ENCODE assay signal across 8 cellular contexts in the genomic region with DNA sequence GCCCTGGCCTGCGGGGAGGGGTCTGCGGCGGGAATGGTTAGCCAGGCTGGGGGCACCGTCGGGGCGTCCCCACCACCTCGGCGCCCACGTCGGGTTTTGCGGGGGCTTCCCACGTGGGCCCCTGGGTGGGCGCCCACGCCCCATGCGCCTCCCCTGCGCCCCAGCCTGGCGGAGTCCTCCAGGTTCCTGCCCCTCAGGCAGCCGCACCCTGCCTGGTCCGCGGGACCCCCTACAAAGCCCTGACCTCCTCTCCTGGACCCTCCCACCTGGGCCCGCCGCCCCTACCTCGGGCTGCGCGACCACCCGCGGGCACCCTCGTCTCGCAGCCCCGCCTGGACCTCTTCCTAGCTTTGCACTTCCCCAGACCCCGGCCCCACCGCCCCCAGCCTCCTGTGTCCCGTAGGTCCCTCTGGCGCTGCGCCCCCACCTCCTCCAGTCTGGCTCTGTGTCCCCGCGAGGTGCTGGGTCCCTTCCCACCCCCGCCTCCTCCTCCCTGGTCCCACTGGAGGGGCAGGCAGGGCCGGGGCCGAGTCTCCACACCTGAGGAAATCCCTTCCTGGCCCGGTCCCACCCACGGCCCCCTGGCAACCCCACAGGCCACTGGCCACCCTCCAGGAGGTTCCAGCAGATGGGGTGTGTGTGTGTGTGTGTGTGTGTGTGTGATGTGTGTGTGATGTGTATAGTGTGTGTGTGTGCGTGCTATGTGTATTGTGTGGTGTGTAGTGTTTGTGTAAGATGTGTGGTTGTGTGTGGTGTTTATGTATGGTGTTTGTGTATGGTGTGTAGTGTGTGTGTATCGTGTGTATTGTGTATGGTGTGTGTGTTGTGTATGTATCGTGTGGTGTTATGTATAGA. TPM values are rescaled to one million over a fixed set of nuclear protein-coding genes. Genes with fewer than 3 reads are reported as not detected.
DNase-seq lines count a peak whose midpoint lies in the region; ATAC-seq, FAIRE-seq and TF ChIP-seq lines count a peak whose summit lies in the region.

No MANE protein-coding gene starts in this region.

- ATAC-seq in HG03354 (IDR thresholded peaks at IDR 0.05; ENCODE audit: poor library complexity, severe bottlenecking, unreplicated experiment) (no peak), HG03139 (IDR thresholded peaks at IDR 0.05; ENCODE audit: unreplicated experiment) (no peak)

- TF ChIP-seq CTCF in right atrium auricular region (IDR thresholded peaks at IDR 0.05): no peak

- H3K27ac ChIP-seq in right atrium auricular region: peak overlapping the region; percentile 96 to 98

- peak overlapping the region; percentile 46 to 58 for H3K4me3 ChIP-seq in right atrium auricular region

- H3K9me3 ChIP-seq in right atrium auricular region: no peaks in the 10 kb centered on the region

- H3K4me1 ChIP-seq in right atrium auricular region: peaks cover 0 to 52% of the 10 kb centered on the region in 2 donors

- no peak for FAIRE-seq in GM12892 (lab: Jason Lieb, UNC)

- no peaks in the 10 kb centered on the region for H3K27me3 ChIP-seq in right atrium auricular region

- no peak; the same call in 1 of the 2 replicates for TF ChIP-seq POLR2A in GM12892 (IDR thresholded peaks at IDR 0.05; ENCODE audit: low read depth, low read length)

- H3K36me3 ChIP-seq in right atrium auricular region: no peaks in the 10 kb centered on the region

- DNase-seq in GM12892 (ENCODE audit: insufficient read length) (peak; percentile 28), right atrium auricular region (ENCODE audit: low spot score) (no peak), NCI-H1436 (lab: John Stamatoyannopoulos, UW) (no peak), A172 (ENCODE audit: low spot score) (no peak)
- DNase-seq in activated CD8-positive, alpha-beta memory T cell treated with anti-CD3 and anti-CD28 coated beads for 24 hours: peak; percentile 69
- peak; percentile 29 for DNase-seq in stimulated activated CD8-positive, alpha-beta memory T cell treated with anti-CD3 and anti-CD28 coated beads, Interleukin-12 subunit alpha, Interleukin-12 subunit beta, amount 100 ng/mL, for 4 hours (ENCODE audit: low read depth)

RNA-seq across cellular contexts. Expression of a gene that starts 11.8 kb away (rescaled TPM):
- polyA plus RNA-seq in GM12892 (2012; ENCODE audit: missing spikeins): 17.4 TPM
- total RNA-seq in right atrium auricular region: 10 to 100 TPM; 64.5 to 66.9 TPM
- total RNA-seq in A172 (2014; rRNA removed; shearing (Covaris generic)): 41.7 and 48.7 TPM in 2 replicates

RNA-seq across cellular contexts. Expression of a gene that starts 40.2 kb away (rescaled TPM):
- 0.08 TPM for polyA plus RNA-seq in GM12892 (2012; ENCODE audit: missing spikeins)
- not detected for total RNA-seq in right atrium auricular region
- not detected in 2 replicates for total RNA-seq in A172 (2014; rRNA removed; shearing (Covaris generic))

RNA-seq across cellular contexts. Expression of a gene that starts 54.0 kb away (rescaled TPM):
- polyA plus RNA-seq in GM12892 (2012; ENCODE audit: missing spikeins): 16.7 TPM
- total RNA-seq in right atrium auricular region: 10 to 100 TPM; 16.1 to 28.5 TPM
- 41.9 and 48.3 TPM in 2 replicates for total RNA-seq in A172 (2014; rRNA removed; shearing (Covaris generic))

RNA-seq across cellular contexts. Expression of a gene that starts 54.2 kb away (rescaled TPM):
- 4.9 TPM for polyA plus RNA-seq in GM12892 (2012; ENCODE audit: missing spikeins)
- total RNA-seq in right atrium auricular region: 10 to 100 TPM; 19.7 to 19.8 TPM
- 8.8 and 10.4 TPM in 2 replicates for total RNA-seq in A172 (2014; rRNA removed; shearing (Covaris generic))

Comparison
In these comparisons a context has a peak if more than half of its experiments do, and no peak if none do; other contexts are left out.
1. DNase-seq: peak in GM12892 (single experiment), activated CD8-positive, alpha-beta memory T cell treated with anti-CD3 and anti-CD28 coated beads for 24 hours (single experiment) and stimulated activated CD8-positive, alpha-beta memory T cell treated with anti-CD3 and anti-CD28 coated beads, Interleukin-12 subunit alpha, Interleukin-12 subunit beta, amount 100 ng/mL, for 4 hours (single experiment); none in right atrium auricular region (single experiment), NCI-H1436 (single experiment) and A172 (single experiment).